Comparison of ENCODE assay signal across 8 cellular contexts in the genomic region with DNA sequence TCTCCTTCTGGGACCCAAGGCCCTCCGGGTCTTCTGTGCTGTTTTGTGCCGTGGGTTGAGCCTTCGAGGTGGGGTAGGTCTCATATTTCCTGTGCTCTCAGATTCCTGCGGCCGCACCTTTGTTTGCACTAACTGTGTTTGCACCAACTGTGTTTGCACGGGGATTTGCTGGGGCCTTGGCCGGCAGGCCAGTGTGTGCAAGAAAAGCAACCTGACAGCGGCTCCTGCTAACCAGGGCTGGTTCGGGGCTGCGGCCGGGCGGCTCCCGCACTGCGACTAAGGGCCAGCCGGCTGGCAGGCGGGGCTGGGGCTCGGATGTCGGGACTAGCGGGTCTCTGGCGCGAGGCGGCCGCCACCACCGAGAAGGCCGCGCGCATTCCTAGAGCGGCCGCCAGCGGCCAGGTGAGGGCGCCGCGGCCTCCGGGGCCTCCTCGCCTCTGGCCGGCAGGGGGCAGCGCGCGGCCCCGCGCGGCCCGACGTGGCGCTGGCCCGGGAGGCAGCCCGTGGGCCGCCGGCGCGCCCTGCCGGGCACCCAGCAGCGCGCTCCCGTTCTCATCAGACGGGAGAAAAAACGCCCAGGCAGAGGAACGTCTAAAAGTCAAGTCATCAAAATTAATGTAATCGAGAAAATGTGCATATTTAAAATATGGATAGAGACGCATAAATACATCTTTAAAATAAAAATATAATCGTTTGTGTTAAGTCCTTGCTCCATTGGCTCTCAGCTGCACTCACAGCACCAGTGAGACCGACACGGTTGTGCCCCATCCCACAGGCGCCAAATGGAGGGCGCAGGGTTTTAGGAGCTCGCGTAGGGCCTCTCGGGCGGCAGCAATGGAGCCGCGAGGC. TPM values are rescaled to one million over a fixed set of nuclear protein-coding genes. Genes with fewer than 3 reads are reported as not detected.
DNase-seq lines count a peak whose midpoint lies in the region; ATAC-seq and TF ChIP-seq lines count a peak whose summit lies in the region.

No MANE protein-coding gene starts in this region.

- H3K79me1 ChIP-seq in mesenchymal stem cell (replicated peaks; ENCODE audit: low read length, poor library complexity, severe bottlenecking) = no peaks in the 10 kb centered on the region

- no peak overlapping the region for H2BK15ac ChIP-seq in mesenchymal stem cell (ENCODE audit: low read depth, poor library complexity, severe bottlenecking)

- H3K18ac ChIP-seq in mesenchymal stem cell (ENCODE audit: low read depth in 1 of 2, low read length in 2 of 2) = peak overlapping the region; percentile 6 to 64

- TF ChIP-seq POLR2A in GM18951 (IDR thresholded peaks at IDR 0.05; ENCODE audit: extremely low read depth, insufficient read depth, insufficient read length) = peak; percentile 62

- WGBS in mesenchymal stem cell = 4% methylated on average over 61 of the region's 71 CpGs

- DNase-seq in BJ (ENCODE audit: low read depth) = no peak
- DNase-seq in NCI-H2227 treated with DMSO at 0.1 percent for 48 hours (lab: John Stamatoyannopoulos, UW) = peak; percentile 56
- peak; percentile 52 to 54 for DNase-seq in activated CD4-positive, alpha-beta T cell treated with anti-CD3 and anti-CD28 coated beads, Interleukin-2, amount 50 U/mL, for 4 hours
- peak; percentile 58 for DNase-seq in effector CD4-positive, alpha-beta T cell
- peak; percentile 56 for DNase-seq in mesenchymal stem cell
- peak; percentile 22 to 58 for DNase-seq in stimulated activated CD8-positive, alpha-beta memory T cell treated with anti-CD3 and anti-CD28 coated beads, Interleukin-15, amount 100 ng/mL, for 4 hours (ENCODE audit: low read depth in 2 of 2)

- TF ChIP-seq CTCF in BJ (IDR thresholded peaks at IDR 0.05; ENCODE audit: insufficient read depth, low read depth, low read length) = no peak

- peak overlapping the region; percentile 99 for H4K8ac ChIP-seq in mesenchymal stem cell (ENCODE audit: low read length)

- no peak overlapping the region for H2AK5ac ChIP-seq in mesenchymal stem cell (ENCODE audit: low read length, severe bottlenecking)

- H3K36me3 ChIP-seq in BJ (ENCODE audit: control insufficient read depth, insufficient read depth, low read length) (no peaks in the 10 kb centered on the region), mesenchymal stem cell (ENCODE audit: control insufficient read depth in 1 of 2, insufficient read depth in 2 of 2, low read depth in 1 of 2, low read length in 2 of 2) (no peaks in the 10 kb centered on the region)

- H3K4me1 ChIP-seq in mesenchymal stem cell (ENCODE audit: control insufficient read depth, insufficient read depth, low read depth, low read length) = peaks cover 10% of the 10 kb centered on the region

- peak overlapping the region; percentile 96 for H2AFZ ChIP-seq in mesenchymal stem cell (ENCODE audit: low read depth, low read length)

- H2BK120ac ChIP-seq in mesenchymal stem cell (ENCODE audit: low read depth, low read length) = no peak overlapping the region

- H3K27ac ChIP-seq in mesenchymal stem cell (ENCODE audit: low read length, poor library complexity, severe bottlenecking) = no peak overlapping the region

- H3K4me2 ChIP-seq in mesenchymal stem cell (ENCODE audit: low read length, poor library complexity, severe bottlenecking) = peak overlapping the region; percentile 44

- H3K23ac ChIP-seq in mesenchymal stem cell (ENCODE audit: low read length in 2 of 2) = no peak overlapping the region

- peak overlapping the region; percentile 70 for H4K91ac ChIP-seq in mesenchymal stem cell (ENCODE audit: low read length)

- no peaks in the 10 kb centered on the region; the same call in 1 of the 2 replicates for H3K27me3 ChIP-seq in BJ (ENCODE audit: control insufficient read depth, insufficient read depth, low read length)
- H3K27me3 ChIP-seq in mesenchymal stem cell (ENCODE audit: control insufficient read depth in 1 of 2, insufficient read depth in 1 of 2, low read length in 2 of 2) = peaks cover 0 to 4% of the 10 kb centered on the region in 2 experiments

- POLR2A ChIA-PET in BJ (lab: Charles Lee) = no interaction called here

- H2BK5ac ChIP-seq in mesenchymal stem cell (ENCODE audit: low read depth, low read length, poor library complexity, severe bottlenecking) = no peak overlapping the region

- in situ Hi-C loops in GM18951 (cut with MboI; ENCODE audit: low sequenced_read_pairs, unreplicated experiment) = no loop called here

- H3K14ac ChIP-seq in mesenchymal stem cell (ENCODE audit: low read length in 2 of 2) = no peak overlapping the region

- peak overlapping the region; percentile 72 for H3K9ac ChIP-seq in mesenchymal stem cell (ENCODE audit: low read length)

- CTCF ChIA-PET in BJ (lab: Yijun Ruan, JAX) = interaction anchor here (0.6 to 1.8 kb wide), 11 partner anchors 8 to 201 kb away, joined by 3 to 7 read pairs (median 4); no protein-coding TSS in a partner anchor

- no peak overlapping the region for H2BK12ac ChIP-seq in mesenchymal stem cell (ENCODE audit: low read length in 2 of 2)

- peak overlapping the region; percentile 31 for H3K4me3 ChIP-seq in BJ (ENCODE audit: low read depth, low read length)
- peak overlapping the region; percentile 39 to 62 for H3K4me3 ChIP-seq in mesenchymal stem cell (ENCODE audit: insufficient read depth in 1 of 2, low read depth in 1 of 2, low read length in 2 of 2)

- no peaks in the 10 kb centered on the region for H3K9me3 ChIP-seq in mesenchymal stem cell (ENCODE audit: control insufficient read depth, low read length)

- ATAC-seq in HG03139 (IDR thresholded peaks at IDR 0.05; ENCODE audit: unreplicated experiment) = peak; percentile 94

- H3K4ac ChIP-seq in mesenchymal stem cell (ENCODE audit: low read depth in 1 of 2, low read length in 2 of 2) = peak overlapping the region; percentile 4 to 89

RNA-seq across cellular contexts. Expression of a gene that starts 38.6 kb away (rescaled TPM):
- polyA plus RNA-seq in BJ (2011; rRNA removed) = 3.8 and 4.4 TPM in 2 replicates
- polyA minus RNA-seq in BJ (2011; rRNA and poly(A)+ RNA removed) = 3.9 TPM in 2 replicates
- polyA plus RNA-seq in mesenchymal stem cell (2013, experiment 1 of 2) = 9.4 TPM
- 8.5 TPM for polyA plus RNA-seq in mesenchymal stem cell (2013, experiment 2 of 2)
